8 cellular contexts compared by ENCODE assay signal in genomic region chr14:64504897-64505771, GRCh38.
A peak's percentile ranks its signal among the peaks of the same experiment; 100 is the strongest.
DNase-seq lines count a peak whose midpoint lies in the region; ATAC-seq, FAIRE-seq and TF ChIP-seq lines count a peak whose summit lies in the region.

No MANE protein-coding gene starts in this region.

- peak; percentile 63 for DNase-seq in AG09319 (ENCODE audit: extremely low read depth, low read depth)
- no peak for DNase-seq in GM19239 (ENCODE audit: insufficient read length, low spot score)
- peak; percentile 36 to 81 for DNase-seq in HL-60 (ENCODE audit: low read depth in 1 of 2, low spot score in 1 of 2)
- peak; percentile 80 for DNase-seq in NOMO-1 treated with DMSO at 0.1 percent for 48 hours (lab: John Stamatoyannopoulos, UW; ENCODE audit: unreplicated experiment)
- peak; percentile 54 to 58 (median 54) for DNase-seq in activated CD8-positive, alpha-beta memory T cell treated with anti-CD3 and anti-CD28 coated beads for 48 hours (ENCODE audit: low read depth in 2 of 3, low spot score in 2 of 3)
- peak; percentile 77 to 83 (median 80) for DNase-seq in effector memory CD8-positive, alpha-beta T cell
- DNase-seq in memory B cell (ENCODE audit: low spot score in 2 of 2) = peak; percentile 73 to 86
- DNase-seq in stimulated activated CD4-positive, alpha-beta T cell treated with anti-CD3 and anti-CD28 coated beads, TNF-alpha, amount 100 ng/mL, for 4 hours (ENCODE audit: low read depth in 3 of 3) = peak; percentile 69 to 75 (median 74)

- no peak for TF ChIP-seq CTCF in AG09319 (IDR thresholded peaks at IDR 0.05; ENCODE audit: low read depth, low read length)
- TF ChIP-seq CTCF in HL-60 (IDR thresholded peaks at IDR 0.05; ENCODE audit: insufficient read depth, low read length) = no peak

- peaks cover 68% of the 10 kb centered on the region for H3K36me3 Mint-ChIP-seq in effector memory CD8-positive, alpha-beta T cell (ENCODE audit: insufficient read depth)
- peaks cover 2% of the 10 kb centered on the region for H3K36me3 Mint-ChIP-seq in memory B cell

- no peaks in the 10 kb centered on the region for H3K9me3 Mint-ChIP-seq in effector memory CD8-positive, alpha-beta T cell
- no peaks in the 10 kb centered on the region for H3K9me3 Mint-ChIP-seq in memory B cell

- peak; percentile 91 for FAIRE-seq in GM19239 (lab: Jason Lieb, UNC)

- peak; percentile 25 for ATAC-seq in effector memory CD8-positive, alpha-beta T cell (replicated peaks)
- peak; percentile 23 for ATAC-seq in memory B cell (ENCODE audit: low read depth)

- peak overlapping the region; percentile 94 to 95 for H3K4me3 Mint-ChIP-seq in effector memory CD8-positive, alpha-beta T cell
- H3K4me3 Mint-ChIP-seq in memory B cell = peak overlapping the region; percentile 91

- H3K27ac ChIP-seq in HL-60 (replicated peaks) = peak overlapping the region; percentile 98

- peak overlapping the region; percentile 55 for H3K4me3 ChIP-seq in HL-60 (replicated peaks; ENCODE audit: insufficient read depth, low read length)

- no peaks in the 10 kb centered on the region for H3K27me3 Mint-ChIP-seq in effector memory CD8-positive, alpha-beta T cell
- H3K27me3 Mint-ChIP-seq in memory B cell = no peaks in the 10 kb centered on the region

- H3K27ac Mint-ChIP-seq in effector memory CD8-positive, alpha-beta T cell = peak overlapping the region; percentile 99
- H3K27ac Mint-ChIP-seq in memory B cell = peak overlapping the region; percentile 100

- no peaks in the 10 kb centered on the region for H3K27me3 ChIP-seq in HL-60 (ENCODE audit: insufficient read depth, poor library complexity, severe bottlenecking)

- peaks cover 59 to 77% of the 10 kb centered on the region in 2 donors for H3K4me1 Mint-ChIP-seq in effector memory CD8-positive, alpha-beta T cell (ENCODE audit: low read depth in 2 of 2)
- peaks cover 55% of the 10 kb centered on the region for H3K4me1 Mint-ChIP-seq in memory B cell
